8 cellular contexts compared by ENCODE assay signal in genomic region chr2:178193496-178193822, GRCh38. TPM values are rescaled to one million over a fixed set of nuclear protein-coding genes. Genes with fewer than 3 reads are reported as not detected.
DNase-seq lines count a peak whose midpoint lies in the region; ATAC-seq, FAIRE-seq and TF ChIP-seq lines count a peak whose summit lies in the region.

No MANE protein-coding gene starts in this region.

- peak overlapping the region; percentile 72 for H3K27ac ChIP-seq in keratinocyte (ENCODE audit: control insufficient read depth, insufficient read depth, low read length)
- H3K27ac ChIP-seq in suprapubic skin = peak overlapping the region; percentile 96
- no peak overlapping the region for H3K27ac ChIP-seq in effector memory CD4-positive, alpha-beta T cell (ENCODE audit: insufficient read depth, low read length, poor library complexity, severe bottlenecking)

- H3K36me3 Mint-ChIP-seq in T-helper 1 cell treated with Interleukin-12 subunit alpha and Interleukin-12 subunit beta and Interleukin-4 antibody, amounts not matched to agents 30 μg/mL and 1 μg/mL, for 36 hours (ENCODE audit: low read depth) = no peaks in the 10 kb centered on the region
- peaks cover 0 to 4% of the 10 kb centered on the region in 2 donors for H3K36me3 Mint-ChIP-seq in activated T-cell treated with anti-CD3 and anti-CD28 coated beads, Interleukin-2, amount 50 U/mL, for 72 hours (ENCODE audit: insufficient read depth in 2 of 2)

- peak overlapping the region; percentile 88 for H2AFZ ChIP-seq in keratinocyte (ENCODE audit: control insufficient read depth, low read length)

- H3K4me3 ChIP-seq in keratinocyte (ENCODE audit: control insufficient read depth in 2 of 3, extremely low read depth in 1 of 3, insufficient read depth in 2 of 3, low read depth in 1 of 3, low read length in 3 of 3) = peak overlapping the region; percentile 67 to 96 (median 80)
- H3K4me3 ChIP-seq in suprapubic skin = peak overlapping the region; percentile 94
- no peak overlapping the region for H3K4me3 ChIP-seq in effector memory CD4-positive, alpha-beta T cell (ENCODE audit: insufficient read depth, low read depth, low read length, poor library complexity, severe bottlenecking)

- TF ChIP-seq CTCF in keratinocyte (optimal IDR thresholded peaks at IDR 0.05 in 1 of 3, IDR thresholded peaks at IDR 0.05 in 1 of 3, conservative IDR thresholded peaks at IDR 0.05 in 1 of 3; ENCODE audit: extremely low read depth in 1 of 3, insufficient read depth in 2 of 3, low read length in 3 of 3) (no peak), suprapubic skin (IDR thresholded peaks at IDR 0.05) (no peak)

- H3K27me3 ChIP-seq in keratinocyte (ENCODE audit: control insufficient read depth, extremely low read depth, insufficient read depth, low read length) (no peaks in the 10 kb centered on the region), suprapubic skin (no peaks in the 10 kb centered on the region)
- peaks cover 21% of the 10 kb centered on the region for H3K27me3 ChIP-seq in effector memory CD4-positive, alpha-beta T cell (replicated peaks; ENCODE audit: control insufficient read depth, insufficient read depth, low read length, poor library complexity, severe bottlenecking)

- peaks cover 18% of the 10 kb centered on the region for H3K4me1 Mint-ChIP-seq in T-helper 1 cell treated with Interleukin-12 subunit alpha and Interleukin-12 subunit beta and Interleukin-4 antibody, amounts not matched to agents 30 μg/mL and 1 μg/mL, for 36 hours (ENCODE audit: low read depth)
- peaks cover 15% of the 10 kb centered on the region for H3K4me1 Mint-ChIP-seq in activated T-cell treated with anti-CD3 and anti-CD28 coated beads, Interleukin-2, amount 50 U/mL, for 72 hours (ENCODE audit: low read depth)

- H4K20me1 ChIP-seq in keratinocyte (ENCODE audit: control insufficient read depth, extremely low read depth, insufficient read depth, low read length) = no peaks in the 10 kb centered on the region

- 19% methylated on average over 10 of the region's 10 CpGs for WGBS in suprapubic skin

- dilution Hi-C loops in keratinocyte (cut with MboI; ENCODE audit: extremely low pct_ligation_motif_present, low sequenced_read_pairs) = no loop called here

- H3K4me1 ChIP-seq in keratinocyte (ENCODE audit: control insufficient read depth, extremely low read depth, insufficient read depth, low read length) = peaks cover 6% of the 10 kb centered on the region
- peaks cover 16% of the 10 kb centered on the region for H3K4me1 ChIP-seq in suprapubic skin
- H3K4me1 ChIP-seq in effector memory CD4-positive, alpha-beta T cell (ENCODE audit: control insufficient read depth, insufficient read depth, low read length, poor library complexity, severe bottlenecking) = peaks cover 5% of the 10 kb centered on the region

- H3K27ac Mint-ChIP-seq in T-helper 1 cell treated with Interleukin-12 subunit alpha and Interleukin-12 subunit beta and Interleukin-4 antibody, amounts not matched to agents 30 μg/mL and 1 μg/mL, for 36 hours = no peak overlapping the region
- no peak overlapping the region for H3K27ac Mint-ChIP-seq in activated T-cell treated with anti-CD3 and anti-CD28 coated beads, Interleukin-2, amount 50 U/mL, for 72 hours

- peak overlapping the region; percentile 68 for H3K4me2 ChIP-seq in keratinocyte (ENCODE audit: control insufficient read depth, extremely low read depth, insufficient read depth, low read depth, low read length)

- peak overlapping the region; percentile 73 for H3K4me3 Mint-ChIP-seq in T-helper 1 cell treated with Interleukin-12 subunit alpha and Interleukin-12 subunit beta and Interleukin-4 antibody, amounts not matched to agents 30 μg/mL and 1 μg/mL, for 36 hours
- H3K4me3 Mint-ChIP-seq in activated T-cell treated with anti-CD3 and anti-CD28 coated beads, Interleukin-2, amount 50 U/mL, for 72 hours = peak overlapping the region; percentile 82 to 89

- H3K36me3 ChIP-seq in keratinocyte (ENCODE audit: control insufficient read depth in 2 of 2, extremely low read depth in 1 of 2, insufficient read depth in 2 of 2, low read length in 2 of 2) (no peaks in the 10 kb centered on the region), suprapubic skin (no peaks in the 10 kb centered on the region)
- no peaks in the 10 kb centered on the region for H3K36me3 ChIP-seq in effector memory CD4-positive, alpha-beta T cell (ENCODE audit: control insufficient read depth, insufficient read depth, low read length)

- H3K27me3 Mint-ChIP-seq in T-helper 1 cell treated with Interleukin-12 subunit alpha and Interleukin-12 subunit beta and Interleukin-4 antibody, amounts not matched to agents 30 μg/mL and 1 μg/mL, for 36 hours (ENCODE audit: low read depth) = peaks cover 70% of the 10 kb centered on the region
- peaks cover 47% of the 10 kb centered on the region for H3K27me3 Mint-ChIP-seq in activated T-cell treated with anti-CD3 and anti-CD28 coated beads, Interleukin-2, amount 50 U/mL, for 72 hours (ENCODE audit: low read depth)

- peak overlapping the region; percentile 75 for H3K9ac ChIP-seq in keratinocyte (ENCODE audit: control insufficient read depth, extremely low read depth, insufficient read depth, low read length)

- no peak for TF ChIP-seq POLR2A in suprapubic skin (IDR thresholded peaks at IDR 0.05)

- no peak for TF ChIP-seq EP300 in suprapubic skin (IDR thresholded peaks at IDR 0.05)

- no peaks in the 10 kb centered on the region for H3K9me1 ChIP-seq in keratinocyte (ENCODE audit: control insufficient read depth, extremely low read depth, insufficient read depth, low read length)

- H3K9me3 Mint-ChIP-seq in T-helper 1 cell treated with Interleukin-12 subunit alpha and Interleukin-12 subunit beta and Interleukin-4 antibody, amounts not matched to agents 30 μg/mL and 1 μg/mL, for 36 hours = no peaks in the 10 kb centered on the region
- H3K9me3 Mint-ChIP-seq in activated T-cell treated with anti-CD3 and anti-CD28 coated beads, Interleukin-2, amount 50 U/mL, for 72 hours = no peaks in the 10 kb centered on the region

- DNase-seq in T-helper 1 cell (no peak), keratinocyte (ENCODE audit: low read depth, low spot score) (no peak), suprapubic skin (ENCODE audit: low spot score in 2 of 2) (no peak)
- DNase-seq in activated T-cell treated with anti-CD3 and anti-CD28 coated beads, Interleukin-2, amount 50 U/mL, for 72 hours = no peak
- no peak for DNase-seq in effector memory CD4-positive, alpha-beta T cell

- H3K79me2 ChIP-seq in keratinocyte (ENCODE audit: control insufficient read depth, insufficient read depth, low read length) = peaks cover 16% of the 10 kb centered on the region

- no peak for FAIRE-seq in keratinocyte (lab: Jason Lieb, UNC)

- no peak for ATAC-seq in activated T-cell treated with anti-CD3 and anti-CD28 coated beads, Interleukin-2, amount 50 U/mL, for 72 hours (replicated peaks in 1 of 2)
- ATAC-seq in esophagus mucosa = no peak
- ATAC-seq in HG02798 (IDR thresholded peaks at IDR 0.05; ENCODE audit: poor library complexity, unreplicated experiment) = no peak

- H3K9me3 ChIP-seq in keratinocyte (ENCODE audit: control insufficient read depth, low read depth, low read length) (no peaks in the 10 kb centered on the region), suprapubic skin (no peaks in the 10 kb centered on the region)
- no peaks in the 10 kb centered on the region for H3K9me3 ChIP-seq in effector memory CD4-positive, alpha-beta T cell (ENCODE audit: control insufficient read depth, low read length)

RNA-seq across cellular contexts. Expression of gene OSBPL6, which starts 0.9 kb away (rescaled TPM):
- 1 to 10 TPM; 5.5 to 6.1 TPM for total RNA-seq in activated T-cell treated with anti-CD3 and anti-CD28 coated beads, Interleukin-2, amount 50 U/mL, for 72 hours
- polyA plus RNA-seq in keratinocyte = 8.2 to 11.6 TPM (median 10.1 TPM) in 3 replicates
- 5.6 TPM for polyA plus RNA-seq in keratinocyte (2011; ENCODE audit: low read depth)
- polyA plus RNA-seq in keratinocyte (2011; cell fraction: cytosol; rRNA removed) = 8.1 and 11.3 TPM in 2 replicates
- 11.0 and 11.9 TPM in 2 replicates for polyA plus RNA-seq in keratinocyte (2011; cell fraction: nucleus; rRNA removed)
- polyA plus RNA-seq in keratinocyte (2012; ENCODE audit: low replicate concordance) = 8.3 and 9.4 TPM in 2 replicates
- polyA minus RNA-seq in keratinocyte = 5.5 to 14.3 TPM (median 10.4 TPM) in 3 replicates
- polyA minus RNA-seq in keratinocyte (2011; cell fraction: cytosol; rRNA and poly(A)+ RNA removed) = 6.3 TPM
- polyA minus RNA-seq in keratinocyte (2011; cell fraction: nucleus; rRNA and poly(A)+ RNA removed) = 8.1 and 21.3 TPM in 2 replicates
- total RNA-seq in suprapubic skin (10 to 100 TPM; 19.5 to 30.9 (median 23.9) TPM), esophagus mucosa (6.5 TPM)
